In the genomic region with DNA sequence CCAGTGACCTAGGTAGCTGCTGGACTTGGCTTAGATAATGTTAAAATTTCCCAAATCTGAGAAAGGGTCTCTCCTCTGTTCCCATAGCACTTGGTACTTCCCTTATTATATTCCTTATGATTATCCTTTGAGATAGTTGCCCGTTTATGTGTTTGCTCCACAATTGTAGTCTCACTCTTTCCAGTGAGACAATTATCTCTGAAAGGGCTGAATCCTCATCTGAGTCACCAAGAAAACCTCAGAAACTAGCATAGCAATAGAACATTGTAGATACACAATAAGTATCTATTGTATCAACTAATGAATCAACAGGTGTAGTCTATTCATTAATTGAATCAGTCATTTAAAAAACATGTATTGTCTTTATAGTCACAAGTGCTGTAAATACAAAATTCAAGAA, we compare ENCODE assay signal across 23 cellular contexts.
"Had no signal": no experiment of that assay in that cellular context is flagged by ENCODE, and none has a peak within 500 bp of the region (broad histone marks: within the 10 kb centered on the region; RNA-seq: fewer than 3 reads in every experiment).

No MANE protein-coding gene starts in this region.

- DNase-seq: Kasumi-1, MM.1S, NCI-H1092 treated with DMSO at 0.1 percent for 48 hours, NCI-H1436, NCI-H187, NCI-H2029, NCI-H2081 treated with DMSO at 0.1 percent for 48 hours, NCI-H2171, NCI-H226, NCI-H446, NCI-H510A, NCI-H524 treated with DMSO at 0.1 percent for 48 hours, NCI-H69, NCI-H774, SHP77, SK-N-SH had no signal

- H3K27me3 Mint-ChIP-seq: IgD-negative memory B cell had no signal

- H3K4me1 Mint-ChIP-seq: IgD-negative memory B cell had no signal

- H3K27ac ChIP-seq: HL-60, KMS-11, RWPE1 had no signal

- H3K4me3 Mint-ChIP-seq: IgD-negative memory B cell had no signal

- FAIRE-seq: HTR-8/SVneo, K562 had no signal

- H3K4me3 ChIP-seq: K562 had no signal

- H3K9me3 ChIP-seq: SK-N-SH had no signal

- H3K36me3 Mint-ChIP-seq: IgD-negative memory B cell had no signal

- ATAC-seq: K562, Panc1 had no signal

- H3K27ac Mint-ChIP-seq: IgD-negative memory B cell had no signal

- H3K4me2 ChIP-seq: KMS-11, SK-N-SH had no signal
